In genomic region chr5:159034083-159034824, GRCh38 we compare ENCODE assay signal across 7 cellular contexts.
DNase-seq lines count a peak whose midpoint lies in the region; ATAC-seq and TF ChIP-seq lines count a peak whose summit lies in the region.

No MANE protein-coding gene starts in this region.

- TF ChIP-seq POLR2A in body of pancreas (IDR thresholded peaks at IDR 0.05), result no peak
- TF ChIP-seq POLR2A in spleen (IDR thresholded peaks at IDR 0.05), result no peak

- no peaks in the 10 kb centered on the region for H3K36me3 ChIP-seq in body of pancreas (replicated peaks in 1 of 2; ENCODE audit: insufficient read depth in 1 of 2, low read depth in 2 of 2)
- H3K36me3 ChIP-seq in spleen, result no peaks in the 10 kb centered on the region

- TF ChIP-seq CTCF in body of pancreas (IDR thresholded peaks at IDR 0.05), result no peak
- TF ChIP-seq CTCF in spleen (IDR thresholded peaks at IDR 0.05 in 8 of 11, conservative IDR thresholded peaks at IDR 0.05 in 3 of 11), result no peak

- DNase-seq in GM19240 (ENCODE audit: insufficient read length, low spot score) (peak; percentile 34), body of pancreas (peak in 2 of 4 donors; percentile 20 to 32), spleen (no peak), hepatic stellate cell (ENCODE audit: low spot score) (no peak), NCI-H2196 (lab: John Stamatoyannopoulos, UW; ENCODE audit: unreplicated experiment) (no peak)
- no peak for DNase-seq in activated CD4-positive, alpha-beta T cell treated with anti-CD3 and anti-CD28 coated beads for 48 hours

- ATAC-seq in HG03039 (IDR thresholded peaks at IDR 0.05; ENCODE audit: unreplicated experiment) (peak; percentile 75), body of pancreas (peak; percentile 35)

- WGBS in body of pancreas, 2 donors, result 41 to 43% methylated on average over 6 of the region's 6 CpGs
- 59 to 73% (median 64%) methylated on average over 6 of the region's 6 CpGs for WGBS in spleen, 5 donors

- no peak overlapping the region for H3K4me3 ChIP-seq in body of pancreas
- peak overlapping the region in 2 of 8 donors; percentile 6 to 41 for H3K4me3 ChIP-seq in spleen

- peaks cover 9% of the 10 kb centered on the region for H3K4me1 ChIP-seq in body of pancreas
- peaks cover 4 to 59% (median 37%) of the 10 kb centered on the region in 6 donors for H3K4me1 ChIP-seq in spleen

- H3K27ac ChIP-seq in body of pancreas (peak overlapping the region in 3 of 4 donors; percentile 34 to 69 (median 45)), spleen (peak overlapping the region in 7 of 8 donors; percentile 25 to 78 (median 58))

- no peaks in the 10 kb centered on the region for H3K9me3 ChIP-seq in body of pancreas
- H3K9me3 ChIP-seq in spleen, result no peaks in the 10 kb centered on the region

- H3K27me3 ChIP-seq in body of pancreas (no peaks in the 10 kb centered on the region), spleen (replicated peaks in 1 of 7) (no peaks in the 10 kb centered on the region)

- intact Hi-C loops in body of pancreas (cut with DNase I) (no loop called here), spleen (cut with DNase I; ENCODE audit: low total_unique reads) (no loop called here)
